Comparison of ENCODE assay signal across 8 cellular contexts in the genomic region with DNA sequence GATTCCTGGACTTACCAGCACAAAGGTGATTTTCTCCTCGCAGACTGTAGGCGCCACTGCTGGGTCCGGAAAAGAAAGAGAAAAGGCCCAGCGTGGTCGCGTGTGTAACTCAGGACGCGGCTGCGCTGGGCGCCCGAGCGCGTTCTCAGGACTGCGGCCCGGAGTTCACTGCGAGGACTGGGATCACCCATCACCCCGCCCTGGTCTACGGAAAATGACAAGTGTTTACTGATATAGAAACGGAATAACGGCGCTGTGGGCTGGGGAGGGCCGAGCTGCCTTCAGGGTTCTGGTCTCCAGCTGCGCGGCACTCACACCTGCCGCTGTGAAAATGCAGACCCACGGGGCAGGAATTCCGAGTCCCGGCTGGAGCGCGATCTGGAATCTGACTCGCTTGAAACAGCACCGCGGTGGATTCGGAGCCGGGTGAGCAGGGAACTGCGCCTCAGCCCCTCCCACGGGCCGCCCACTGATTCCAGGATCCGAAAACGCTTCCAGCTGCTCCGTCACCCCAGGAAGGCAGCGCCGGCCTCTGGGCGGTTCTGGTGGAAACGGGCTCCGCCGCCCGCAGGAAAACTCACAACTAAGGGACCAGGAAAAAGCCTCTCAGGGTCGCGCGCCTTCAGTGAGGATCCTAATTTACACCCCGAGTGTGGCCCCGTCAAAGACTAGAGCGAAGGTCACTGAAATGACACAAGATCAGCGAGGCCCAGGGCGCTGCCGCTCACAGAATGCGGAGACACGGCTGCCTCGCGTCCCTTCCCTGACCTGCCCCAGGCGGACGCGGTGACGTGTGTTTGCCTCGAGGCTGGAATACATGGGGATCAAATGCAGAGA. TPM values are rescaled to one million over a fixed set of nuclear protein-coding genes. Genes with fewer than 3 reads are reported as not detected.
DNase-seq lines count a peak whose midpoint lies in the region; ATAC-seq, FAIRE-seq and TF ChIP-seq lines count a peak whose summit lies in the region.

No MANE protein-coding gene starts in this region.

- H3K4me3 Mint-ChIP-seq in activated CD4-positive, alpha-beta memory T cell treated with anti-CD3 and anti-CD28 coated beads for 36 hours, result peak overlapping the region; percentile 79

- H3K4me2 ChIP-seq in HepG2 (ENCODE audit: low read depth, low read length), result peak overlapping the region; percentile 87

- POLR2A ChIA-PET in activated CD4-positive, alpha-beta memory T cell treated with anti-CD3 and anti-CD28 coated beads for 36 hours (lab: Charles Lee), result interaction anchor here (1.0 to 2.0 kb wide), 2 partner anchors 12 to 126 kb away, joined by 3 to 6 read pairs; no protein-coding TSS in a partner anchor
- POLR2A ChIA-PET in HepG2 (lab: Yijun Ruan, JAX), result interaction anchor here (0.8 to 4.5 kb wide), 8 partner anchors 10 to 84 kb away, joined by 3 to 76 read pairs (median 4); partner anchors contain the start of gene POLR1H

- H2AFZ ChIP-seq in HepG2 (ENCODE audit: low read length), result peak overlapping the region; percentile 7

- in situ Hi-C loops in HepG2 (cut with HindIII; ENCODE audit: extremely low pct_ligation_motif_present, low pct_unique_long_range_greater_than_20kb), result no loop called here

- peak; percentile 60 for TF ChIP-seq RAD21 in HepG2 (CRISPR knock-in tag; IDR thresholded peaks at IDR 0.05)

- 1% methylated on average over 46 of the region's 66 CpGs for WGBS in HepG2 (ENCODE audit: low lambda C conversion rate)

- TF ChIP-seq POLR2A in HepG2 (IDR thresholded peaks at IDR 0.05; ENCODE audit: insufficient read depth in 1 of 2, low read depth in 2 of 2, low read length in 2 of 2), result peak; percentile 57 to 64; a peak in 3 of 4 replicates

- intact Hi-C loops in activated CD4-positive, alpha-beta memory T cell treated with anti-CD3 and anti-CD28 coated beads for 36 hours (cut with micrococcal nuclease), result loop anchor here (1.0 kb wide), 1 partner anchor 11 kb away; no protein-coding TSS in a partner anchor
- intact Hi-C loops in dorsolateral prefrontal cortex (cut with DNase I), result no loop called here
- intact Hi-C loops in HepG2 (cut with micrococcal nuclease; ENCODE audit: unreplicated experiment), result loop anchor here (1.0 to 2.0 kb wide), 3 partner anchors 12 to 35 kb away; partner anchors contain the start of gene HLA-A

- TF ChIP-seq CTCF in dorsolateral prefrontal cortex (IDR thresholded peaks at IDR 0.05 in 54 of 56, conservative IDR thresholded peaks at IDR 0.05 in 2 of 56; ENCODE audit: low read depth in 1 of 56, partially characterized antibody in 56 of 56), result peak in 20 of 56 donors; percentile 2 to 41 (median 15)
- TF ChIP-seq CTCF in HepG2 (CRISPR knock-in tag; IDR thresholded peaks at IDR 0.05), result peak; percentile 60

- TF ChIP-seq EP300 in HepG2 (IDR thresholded peaks at IDR 0.05; ENCODE audit: low read depth in 2 of 2, low read length in 2 of 2), result 0 out of 4 replicates have a peak, but pooled peaks of 1 of the 2 experiments have one; percentile 19
- TF ChIP-seq EP300 in HepG2 (CRISPR knock-in tag; IDR thresholded peaks at IDR 0.05; ENCODE audit: borderline replicate concordance), result no peak; the same call in 1 of the 2 replicates

- H3K79me2 ChIP-seq in HepG2 (ENCODE audit: insufficient read depth, low read length), result no peaks in the 10 kb centered on the region

- H3K4me1 Mint-ChIP-seq in activated CD4-positive, alpha-beta memory T cell treated with anti-CD3 and anti-CD28 coated beads for 36 hours (ENCODE audit: low read depth), result peaks cover 24% of the 10 kb centered on the region

- no peaks in the 10 kb centered on the region for H4K20me1 ChIP-seq in HepG2 (ENCODE audit: insufficient read depth, low read length)

- FAIRE-seq in HepG2 (lab: Jason Lieb, UNC), result peak; percentile 83

- peaks cover 40% of the 10 kb centered on the region for H3K27me3 Mint-ChIP-seq in activated CD4-positive, alpha-beta memory T cell treated with anti-CD3 and anti-CD28 coated beads for 36 hours

- CTCF ChIA-PET in activated CD4-positive, alpha-beta memory T cell treated with anti-CD3 and anti-CD28 coated beads for 36 hours (lab: Charles Lee), result interaction anchor here (0.5 to 3.9 kb wide), 7 partner anchors 11 to 239 kb away, joined by 3 to 45 read pairs (median 6); no protein-coding TSS in a partner anchor
- CTCF ChIA-PET in HepG2 (lab: Yijun Ruan, JAX; ENCODE audit: low intra/inter-chr PET ratio, low total read pairs), result interaction anchor here (1.2 to 1.6 kb wide), 2 partner anchors 37 to 128 kb away, joined by 3 to 4 read pairs; no protein-coding TSS in a partner anchor

- no peaks in the 10 kb centered on the region for H3K36me3 Mint-ChIP-seq in activated CD4-positive, alpha-beta memory T cell treated with anti-CD3 and anti-CD28 coated beads for 36 hours

- peak; percentile 66 for ATAC-seq in HG02870 (IDR thresholded peaks at IDR 0.05; ENCODE audit: unreplicated experiment)
- peak; percentile 93 for ATAC-seq in HepG2
- ATAC-seq in HG03159 (IDR thresholded peaks at IDR 0.05; ENCODE audit: unreplicated experiment), result no peak

- no peaks in the 10 kb centered on the region for H3K9me3 ChIP-seq in HepG2 (ENCODE audit: low read length)

- TSS peak; percentile 70 for BruUV-seq in HepG2 (replicated peaks; lab: Mats Ljungman, UMichigan)

- no peaks in the 10 kb centered on the region for H3K9me3 Mint-ChIP-seq in activated CD4-positive, alpha-beta memory T cell treated with anti-CD3 and anti-CD28 coated beads for 36 hours

- H3K27ac ChIP-seq in dorsolateral prefrontal cortex (peak overlapping the region in 52 of 59 donors; percentile 11 to 89 (median 70)), HepG2 (ENCODE audit: extremely low read length, insufficient read depth, low read length) (peak overlapping the region; percentile 76)

- H3K9ac ChIP-seq in HepG2 (ENCODE audit: insufficient read depth, low read depth, low read length), result peak overlapping the region; percentile 72

- no peaks in the 10 kb centered on the region for H3K36me3 ChIP-seq in HepG2 (replicated peaks in 1 of 2; ENCODE audit: control insufficient read depth in 1 of 2, insufficient read depth in 2 of 2, low read length in 2 of 2)

- peak overlapping the region; percentile 40 to 77 (median 61) for H3K4me3 ChIP-seq in dorsolateral prefrontal cortex
- H3K4me3 ChIP-seq in HepG2 (replicated peaks in 1 of 3; ENCODE audit: insufficient read depth in 1 of 3, low read depth in 2 of 3, low read length in 3 of 3), result peak overlapping the region; percentile 54 to 76 (median 65)

- peaks cover 40% of the 10 kb centered on the region for H3K4me1 ChIP-seq in HepG2 (ENCODE audit: insufficient read depth, low read length)

- no peak overlapping the region for H3K27ac Mint-ChIP-seq in activated CD4-positive, alpha-beta memory T cell treated with anti-CD3 and anti-CD28 coated beads for 36 hours

- H3K27me3 ChIP-seq in dorsolateral prefrontal cortex, result peaks cover 0 to 5% (median 0%) of the 10 kb centered on the region in 45 donors
- no peaks in the 10 kb centered on the region for H3K27me3 ChIP-seq in HepG2 (ENCODE audit: control insufficient read depth in 1 of 2, insufficient read depth in 2 of 2, low read length in 2 of 2)

- DNase-seq in ELR (ENCODE audit: low read depth) (peak; percentile 83), NCI-H345 (lab: John Stamatoyannopoulos, UW) (peak; percentile 78), dorsolateral prefrontal cortex (peak; percentile 35 to 78 (median 66)), HepG2 (ENCODE audit: low spot score) (peak; percentile 77)
- DNase-seq in activated CD4-positive, alpha-beta memory T cell treated with anti-CD3 and anti-CD28 coated beads for 36 hours, result peak; percentile 73
- peak; percentile 25 for DNase-seq in stimulated activated CD4-positive, alpha-beta T cell treated with anti-CD3 and anti-CD28 coated beads, Interleukin-2, amount 100 ng/mL, for 4 hours (ENCODE audit: low read depth)

TF ChIP-seq in HepG2, 621 proteins besides CTCF, POLR2A, EP300 and RAD21 (continues in another document):
- TF ChIP-seq ZSCAN9 (CRISPR knock-in tag; IDR thresholded peaks at IDR 0.05; ENCODE audit: borderline replicate concordance) (peak; percentile 76), TP53 (CRISPR knock-in tag; conservative IDR thresholded peaks at IDR 0.05) (peak; percentile 42; the same call in 1 of the 2 replicates)
- TF ChIP-seq, protein P1, sequence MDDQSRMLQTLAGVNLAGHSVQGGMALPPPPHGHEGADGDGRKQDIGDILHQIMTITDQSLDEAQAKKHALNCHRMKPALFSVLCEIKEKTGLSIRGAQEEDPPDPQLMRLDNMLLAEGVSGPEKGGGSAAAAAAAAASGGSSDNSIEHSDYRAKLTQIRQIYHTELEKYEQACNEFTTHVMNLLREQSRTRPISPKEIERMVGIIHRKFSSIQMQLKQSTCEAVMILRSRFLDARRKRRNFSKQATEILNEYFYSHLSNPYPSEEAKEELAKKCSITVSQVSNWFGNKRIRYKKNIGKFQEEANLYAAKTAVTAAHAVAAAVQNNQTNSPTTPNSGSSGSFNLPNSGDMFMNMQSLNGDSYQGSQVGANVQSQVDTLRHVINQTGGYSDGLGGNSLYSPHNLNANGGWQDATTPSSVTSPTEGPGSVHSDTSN (CRISPR knock-in tag; IDR thresholded peaks at IDR 0.05; ENCODE audit: borderline replicate concordance), result no peak

RNA-seq across cellular contexts. Expression of gene HLA-A, which starts 34.5 kb away (rescaled TPM):
- total RNA-seq in activated CD4-positive, alpha-beta memory T cell treated with anti-CD3 and anti-CD28 coated beads for 36 hours, result 1,000 to 10,000 TPM; 1,413 to 1,470 TPM
- total RNA-seq in dorsolateral prefrontal cortex (100 to 1,000 TPM in 84 of 120 experiments, 10 to 100 TPM in 36; 40.9 to 370 (median 124) TPM), HepG2 (2016; rRNA removed; fragmentation: Illumina TruSeq; extraction: Trizol) (131 and 345 TPM in 2 replicates)
- total RNA-seq in HepG2 (2016; cell fraction: cytosol; rRNA removed; fragmentation: Illumina TruSeq; extraction: Trizol; ENCODE audit: low read depth), result 40.4 and 40.8 TPM in 2 replicates
- 123 and 365 TPM in 2 replicates for total RNA-seq in HepG2 (2016; cell fraction: insoluble cytoplasmic fraction; rRNA removed; fragmentation: Illumina TruSeq; extraction: Trizol)
- total RNA-seq in HepG2 (2016; cell fraction: membrane; rRNA removed; fragmentation: Illumina TruSeq; extraction: Trizol), result 56.7 and 57.0 TPM in 2 replicates
- 268 and 300 TPM in 2 replicates for total RNA-seq in HepG2 (2016; cell fraction: nucleus; rRNA removed; fragmentation: Illumina TruSeq; extraction: Trizol)
- 527 and 598 TPM in 2 replicates for polyA plus RNA-seq in HepG2 (2011; rRNA removed)
- polyA plus RNA-seq in HepG2 (2011; cell fraction: cytosol; rRNA removed), result 540 and 603 TPM in 2 replicates
- polyA plus RNA-seq in HepG2 (2011; cell fraction: nucleus; rRNA removed), result 321 and 388 TPM in 2 replicates
- polyA plus RNA-seq in HepG2 (2012), result 267 and 414 TPM in 2 replicates
- 46.2 and 49.2 TPM in 2 replicates for polyA plus RNA-seq in HepG2 (2016; cell fraction: cytosol; fragmentation: Illumina TruSeq; extraction: Trizol; ENCODE audit: low read depth)
- 135 and 142 TPM in 2 replicates for polyA plus RNA-seq in HepG2 (2016; cell fraction: insoluble cytoplasmic fraction; fragmentation: Illumina TruSeq; extraction: Trizol; ENCODE audit: low read depth)
- polyA plus RNA-seq in HepG2 (2016; cell fraction: membrane; fragmentation: Illumina TruSeq; extraction: Trizol; ENCODE audit: low read depth), result 49.9 and 54.4 TPM in 2 replicates
- 529 and 565 TPM in 2 replicates for polyA plus RNA-seq in HepG2 (2016; cell fraction: nucleus; fragmentation: Illumina TruSeq; extraction: Trizol; ENCODE audit: insufficient read depth, low read depth)
- polyA minus RNA-seq in HepG2 (2011; rRNA and poly(A)+ RNA removed; ENCODE audit: low replicate concordance), result 311 and 488 TPM in 2 replicates
- 211 and 252 TPM in 2 replicates for polyA minus RNA-seq in HepG2 (2011; cell fraction: cytosol; rRNA and poly(A)+ RNA removed)
- 56.9 and 83.0 TPM in 2 replicates for polyA minus RNA-seq in HepG2 (2011; cell fraction: nucleus; rRNA and poly(A)+ RNA removed)

Comparison
In these comparisons a context has a peak if more than half of its experiments do, and no peak if none do; other contexts are left out.
1. DNase-seq: peak in every context shown above with its lines; median percentile 83 in ELR; 78 in NCI-H345; 77 in HepG2; 73 in activated CD4-positive, alpha-beta memory T cell treated with anti-CD3 and anti-CD28 coated beads for 36 hours; 66 in dorsolateral prefrontal cortex; 25 in stimulated activated CD4-positive, alpha-beta T cell treated with anti-CD3 and anti-CD28 coated beads, Interleukin-2, amount 100 ng/mL, for 4 hours.
2. intact Hi-C loops: an anchor here in activated CD4-positive, alpha-beta memory T cell treated with anti-CD3 and anti-CD28 coated beads for 36 hours (1.0 kb wide) and HepG2 (1.0 to 2.0 kb wide); none called in dorsolateral prefrontal cortex.